In the genomic region with DNA sequence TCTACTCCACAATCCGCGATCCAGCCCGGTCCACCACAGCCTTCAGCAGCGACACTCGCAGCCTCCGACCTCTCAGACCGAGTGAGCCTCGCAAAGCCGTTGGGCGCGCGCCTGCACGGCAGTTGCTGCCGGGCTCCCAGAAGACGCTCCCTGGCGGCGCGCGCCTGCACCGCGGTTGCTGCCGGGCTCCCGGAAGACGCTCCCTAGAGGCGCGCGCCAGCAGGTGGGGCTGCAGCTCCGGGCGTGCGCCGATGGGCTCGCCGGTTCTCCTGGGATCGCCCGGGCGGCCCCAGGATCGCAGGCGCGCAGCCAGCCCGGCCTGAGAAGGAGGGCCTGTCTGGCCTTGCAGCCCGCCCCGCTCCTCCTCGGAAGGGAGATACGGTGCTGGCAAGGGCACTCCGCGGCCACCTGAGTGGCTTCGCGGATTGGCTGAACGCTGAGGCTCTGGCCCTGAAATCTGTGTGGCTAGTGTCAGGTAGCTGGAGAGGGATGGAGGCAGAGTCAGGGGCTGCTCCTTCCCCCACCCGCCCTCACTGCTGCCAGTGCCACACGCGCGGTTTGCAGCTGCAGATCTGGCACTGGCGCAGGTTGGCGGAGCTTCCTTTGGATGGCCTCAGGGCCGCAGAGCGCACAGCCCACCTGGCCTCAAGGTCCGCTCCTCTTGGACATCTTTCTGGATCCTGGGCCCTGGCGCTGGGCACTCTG, we compare ENCODE assay signal across 8 cellular contexts.
DNase-seq lines count a peak whose midpoint lies in the region; ATAC-seq lines count a peak whose summit lies in the region.
"Not testable (repeated sequence)": the region's sequence is repeated elsewhere in the genome, so short reads cannot be mapped to it uniquely, and the experiment has no call there.

No MANE protein-coding gene starts in this region.

- H3K4me3 ChIP-seq in esophagus (ENCODE audit: low read depth in 1 of 2, low read length in 2 of 2): peak overlapping the region; percentile 15 to 22

- not testable (repeated sequence) for H3K9me3 Mint-ChIP-seq in activated T-cell treated with anti-CD3 and anti-CD28 coated beads, Interleukin-2, amount 50 U/mL, for 72 hours

- WGBS in esophagus, 2 donors: 0 to 1% methylated on average over 2 to 41 of the region's 59 CpGs

- DNase-seq in CD1c-positive myeloid dendritic cell (ENCODE audit: extremely low spot score): peak; percentile 61
- peak; percentile 34 for DNase-seq in NCI-H460 (ENCODE audit: extremely low read depth, low read depth)
- peak; percentile 49 to 56 for DNase-seq in activated T-cell treated with anti-CD3 and anti-CD28 coated beads, Interleukin-2, amount 50 U/mL, for 72 hours
- DNase-seq in medulla oblongata (ENCODE audit: extremely low spot score): peak; percentile 40
- DNase-seq in stimulated activated CD4-positive, alpha-beta T cell treated with anti-CD3 and anti-CD28 coated beads, Interleukin-4, amount 100 ng/mL, for 1 hour: peak; percentile 53

- ATAC-seq in GM19395 (IDR thresholded peaks at IDR 0.05; ENCODE audit: unreplicated experiment): peak; percentile 91
- ATAC-seq in HG02981 (IDR thresholded peaks at IDR 0.05; ENCODE audit: unreplicated experiment): peak; percentile 97
- peak; percentile 99 to 100 for ATAC-seq in activated T-cell treated with anti-CD3 and anti-CD28 coated beads, Interleukin-2, amount 50 U/mL, for 72 hours (replicated peaks in 1 of 2)

- not testable (repeated sequence) for H3K9me3 ChIP-seq in esophagus (ENCODE audit: control insufficient read depth in 2 of 2, insufficient read depth in 1 of 2, low read depth in 1 of 2, low read length in 1 of 2)

- not testable (repeated sequence) for H3K4me1 Mint-ChIP-seq in activated T-cell treated with anti-CD3 and anti-CD28 coated beads, Interleukin-2, amount 50 U/mL, for 72 hours (ENCODE audit: low read depth)

- H3K27me3 ChIP-seq in esophagus (ENCODE audit: control insufficient read depth in 1 of 2, insufficient read depth in 2 of 2, low read length in 2 of 2): not testable (repeated sequence)

- H3K36me3 Mint-ChIP-seq in activated T-cell treated with anti-CD3 and anti-CD28 coated beads, Interleukin-2, amount 50 U/mL, for 72 hours (ENCODE audit: insufficient read depth in 2 of 2): not testable (repeated sequence)

- not testable (repeated sequence) for H3K27me3 Mint-ChIP-seq in activated T-cell treated with anti-CD3 and anti-CD28 coated beads, Interleukin-2, amount 50 U/mL, for 72 hours (ENCODE audit: low read depth)

- not testable (repeated sequence) for H3K27ac ChIP-seq in esophagus (ENCODE audit: low read depth in 2 of 2, low read length in 1 of 2)

- H3K36me3 ChIP-seq in esophagus (ENCODE audit: control insufficient read depth in 2 of 2, insufficient read depth in 2 of 2, low read length in 1 of 2): not testable (repeated sequence)

- H3K4me1 ChIP-seq in esophagus (ENCODE audit: control insufficient read depth in 2 of 2, insufficient read depth in 2 of 2, low read length in 1 of 2): not testable (repeated sequence)

- H3K27ac Mint-ChIP-seq in activated T-cell treated with anti-CD3 and anti-CD28 coated beads, Interleukin-2, amount 50 U/mL, for 72 hours: not testable (repeated sequence)

- not testable (repeated sequence) for H3K4me3 Mint-ChIP-seq in activated T-cell treated with anti-CD3 and anti-CD28 coated beads, Interleukin-2, amount 50 U/mL, for 72 hours
